ENCODE assay signal across 17 cellular contexts in genomic region chr11:120867024-120867423, GRCh38.
A peak's percentile ranks its signal among the peaks of the same experiment; 100 is the strongest.
DNase-seq lines count a peak whose midpoint lies in the region; ATAC-seq and TF ChIP-seq lines count a peak whose summit lies in the region.
"Had no signal": no experiment of that assay in that cellular context is flagged by ENCODE, and none has a peak within 500 bp of the region (broad histone marks: within the 10 kb centered on the region; RNA-seq: fewer than 3 reads in every experiment).

No MANE protein-coding gene starts in this region.

- H3K27me3 ChIP-seq in PC-9 (ENCODE audit: insufficient read depth, low read depth) = no peaks in the 10 kb centered on the region

- H3K9me2 ChIP-seq in PC-9 (ENCODE audit: insufficient read depth) = no peaks in the 10 kb centered on the region

- H3K9me3 ChIP-seq in PC-9 (ENCODE audit: insufficient read depth, low read depth) = no peaks in the 10 kb centered on the region
- H3K9me3 ChIP-seq: A549, Caco-2 had no signal

- DNase-seq in NCI-H1417 (lab: John Stamatoyannopoulos, UW) (peak in 2 of 3 experiments; percentile 31 to 44), NCI-H1417 treated with DMSO at 0.1 percent for 48 hours (lab: John Stamatoyannopoulos, UW) (no peak), PC-9 (no peak), immature natural killer cell (peak; percentile 64 to 71 (median 70)), SIG-M5 treated with dmso at 0.1 percent for 504 hours (lab: John Stamatoyannopoulos, UW; ENCODE audit: unreplicated experiment) (no peak)
- no peak for DNase-seq in activated CD4-positive, alpha-beta T cell treated with anti-CD3 and anti-CD28 coated beads for 4 hours
- DNase-seq: AML-193; CD4-positive, alpha-beta T cell; GDM1; GOT3; IMR-90 had no signal

- no peak for ATAC-seq in GM18517 (IDR thresholded peaks at IDR 0.05; ENCODE audit: unreplicated experiment)
- ATAC-seq: A549 had no signal

- no peaks in the 10 kb centered on the region for H3K79me2 ChIP-seq in PC-9 (ENCODE audit: low read depth)

- H3K9me3 Mint-ChIP-seq in immature natural killer cell = no peaks in the 10 kb centered on the region
- H3K9me3 Mint-ChIP-seq: CD4-positive, alpha-beta T cell; H9 had no signal

- intact Hi-C loops in PC-9 (cut with micrococcal nuclease; ENCODE audit: unreplicated experiment) = no loop called here

- TF ChIP-seq CTCF in PC-9 (conservative IDR thresholded peaks at IDR 0.05) = no peak

- H2AFZ ChIP-seq in PC-9 = no peak overlapping the region

- POLR2A ChIA-PET in PC-9 (lab: Charles Lee; ENCODE audit: unreplicated experiment) = no interaction called here

- no peaks in the 10 kb centered on the region for H3K36me3 ChIP-seq in PC-9 (ENCODE audit: low read depth)

- peak overlapping the region; percentile 69 to 90 (median 79) for H3K4me3 Mint-ChIP-seq in immature natural killer cell
- H3K4me3 Mint-ChIP-seq: CD4-positive, alpha-beta T cell; H9 had no signal

- no peak overlapping the region for H3K4me3 ChIP-seq in PC-9
- H3K4me3 ChIP-seq: A549 had no signal

- no TSS peak for BruUV-seq in PC-9 (replicated peaks; lab: Mats Ljungman, UMichigan)

- H3K27ac ChIP-seq in PC-9 = no peak overlapping the region
- H3K27ac ChIP-seq: 22Rv1, A549, C4-2B had no signal

- H3K4me1 ChIP-seq in PC-9 (replicated peaks; ENCODE audit: insufficient read depth) = peaks cover 32% of the 10 kb centered on the region
- H3K4me1 ChIP-seq: A549, Caco-2 had no signal

- peaks cover 0 to 3% (median 0%) of the 10 kb centered on the region in 3 donors for H3K36me3 Mint-ChIP-seq in immature natural killer cell

- H4K20me1 ChIP-seq in PC-9 (ENCODE audit: insufficient read depth) = no peaks in the 10 kb centered on the region

- peak overlapping the region; percentile 89 to 98 (median 94) for H3K27ac Mint-ChIP-seq in immature natural killer cell
- H3K27ac Mint-ChIP-seq: CD4-positive, alpha-beta T cell; H9 had no signal

- peaks cover 12% of the 10 kb centered on the region; the same call in 1 of the 2 replicates for H3F3A ChIP-seq in PC-9 (ENCODE audit: insufficient read depth, low read depth)

- CTCF ChIA-PET in PC-9 (lab: Charles Lee) = no interaction called here

- H3K4me1 Mint-ChIP-seq in immature natural killer cell = peaks cover 92 to 96% of the 10 kb centered on the region in 2 donors

- H3K27me3 Mint-ChIP-seq in immature natural killer cell (ENCODE audit: low read depth in 3 of 3) = peaks cover 3 to 8% (median 5%) of the 10 kb centered on the region in 3 donors

- H3K4me2 ChIP-seq in PC-9 = peak overlapping the region; percentile 74
- H3K4me2 ChIP-seq: A549 had no signal

Comparison
In these comparisons a context has a peak if more than half of its experiments do, and no peak if none do; other contexts are left out.
1. DNase-seq: peak in NCI-H1417 (2 of 3) and immature natural killer cell (3 of 3); none in NCI-H1417 treated with DMSO at 0.1 percent for 48 hours (single experiment), PC-9 (0 of 2), activated CD4-positive, alpha-beta T cell treated with anti-CD3 and anti-CD28 coated beads for 4 hours (0 of 2) and SIG-M5 treated with dmso at 0.1 percent for 504 hours (single experiment).